ENCODE assay signal across 8 cellular contexts in genomic region chr4:82462415-82462831, GRCh38.
A peak's percentile ranks its signal among the peaks of the same experiment; 100 is the strongest.
DNase-seq lines count a peak whose midpoint lies in the region; ATAC-seq lines count a peak whose summit lies in the region.

No MANE protein-coding gene starts in this region.

- peaks cover 12% of the 10 kb centered on the region for H3K36me3 Mint-ChIP-seq in memory B cell

- H3K9me3 Mint-ChIP-seq in memory B cell: no peaks in the 10 kb centered on the region

- DNase-seq in CD1c-positive myeloid dendritic cell (ENCODE audit: extremely low spot score) (peak; percentile 86), NCI-H526 treated with DMSO at 0.1 percent for 48 hours (lab: John Stamatoyannopoulos, UW) (peak; percentile 45), memory B cell (ENCODE audit: low spot score in 2 of 2) (peak; percentile 85 to 88)
- peak; percentile 83 to 87 for DNase-seq in activated CD4-positive, alpha-beta T cell treated with anti-CD3 and anti-CD28 coated beads, Interleukin-2, amount 50 U/mL, for 4 hours
- DNase-seq in effector CD4-positive, alpha-beta T cell: peak; percentile 82
- peak; percentile 42 to 73 for DNase-seq in stimulated activated CD8-positive, alpha-beta memory T cell treated with anti-CD3 and anti-CD28 coated beads, Interleukin-15, amount 100 ng/mL, for 4 hours (ENCODE audit: low read depth in 2 of 2)

- H3K27me3 Mint-ChIP-seq in memory B cell: no peaks in the 10 kb centered on the region

- H3K4me1 Mint-ChIP-seq in memory B cell: peaks cover 19% of the 10 kb centered on the region

- no peak overlapping the region for H3K27ac Mint-ChIP-seq in memory B cell

- H3K4me3 Mint-ChIP-seq in memory B cell: no peak overlapping the region

- ATAC-seq in GM19328 (IDR thresholded peaks at IDR 0.05; ENCODE audit: unreplicated experiment) (peak; percentile 61), HG03460 (IDR thresholded peaks at IDR 0.05; ENCODE audit: unreplicated experiment) (peak; percentile 70), memory B cell (ENCODE audit: low read depth) (peak; percentile 88)

Comparison
In these comparisons a context has a peak if more than half of its experiments do, and no peak if none do; other contexts are left out.
1. Peak in every context shown above with its lines: DNase-seq and ATAC-seq.